Comparison of ENCODE assay signal across 1 cellular context in genomic region chr11:121063728-121064127, GRCh38.
TF ChIP-seq lines count a peak whose summit lies in the region.

No MANE protein-coding gene starts in this region.

TF ChIP-seq in SK-N-SH treated with all-trans-retinoic acid at 6 μM for 48 hours, 23 proteins besides CTCF, POLR2A, EP300 and RAD21 (continued from another document):
- TF ChIP-seq POU6F1 (CRISPR knock-in tag; IDR thresholded peaks at IDR 0.05; ENCODE audit: borderline replicate concordance, low read depth) (no peak), ESRRG (CRISPR knock-in tag; IDR thresholded peaks at IDR 0.05) (no peak), PPARA (CRISPR knock-in tag; IDR thresholded peaks at IDR 0.05; ENCODE audit: borderline replicate concordance) (no peak), ARNTL (CRISPR knock-in tag; IDR thresholded peaks at IDR 0.05; ENCODE audit: borderline replicate concordance, low read depth) (no peak), CSRNP3 (CRISPR knock-in tag; IDR thresholded peaks at IDR 0.05) (no peak), OSR1 (CRISPR knock-in tag; IDR thresholded peaks at IDR 0.05) (no peak), BACH2 (CRISPR knock-in tag; IDR thresholded peaks at IDR 0.05; ENCODE audit: borderline replicate concordance) (no peak), ZFP3 (CRISPR knock-in tag; IDR thresholded peaks at IDR 0.05) (no peak), SNAI2 (CRISPR knock-in tag; IDR thresholded peaks at IDR 0.05) (no peak)
